ENCODE assay signal across 10 cellular contexts in the genomic region with DNA sequence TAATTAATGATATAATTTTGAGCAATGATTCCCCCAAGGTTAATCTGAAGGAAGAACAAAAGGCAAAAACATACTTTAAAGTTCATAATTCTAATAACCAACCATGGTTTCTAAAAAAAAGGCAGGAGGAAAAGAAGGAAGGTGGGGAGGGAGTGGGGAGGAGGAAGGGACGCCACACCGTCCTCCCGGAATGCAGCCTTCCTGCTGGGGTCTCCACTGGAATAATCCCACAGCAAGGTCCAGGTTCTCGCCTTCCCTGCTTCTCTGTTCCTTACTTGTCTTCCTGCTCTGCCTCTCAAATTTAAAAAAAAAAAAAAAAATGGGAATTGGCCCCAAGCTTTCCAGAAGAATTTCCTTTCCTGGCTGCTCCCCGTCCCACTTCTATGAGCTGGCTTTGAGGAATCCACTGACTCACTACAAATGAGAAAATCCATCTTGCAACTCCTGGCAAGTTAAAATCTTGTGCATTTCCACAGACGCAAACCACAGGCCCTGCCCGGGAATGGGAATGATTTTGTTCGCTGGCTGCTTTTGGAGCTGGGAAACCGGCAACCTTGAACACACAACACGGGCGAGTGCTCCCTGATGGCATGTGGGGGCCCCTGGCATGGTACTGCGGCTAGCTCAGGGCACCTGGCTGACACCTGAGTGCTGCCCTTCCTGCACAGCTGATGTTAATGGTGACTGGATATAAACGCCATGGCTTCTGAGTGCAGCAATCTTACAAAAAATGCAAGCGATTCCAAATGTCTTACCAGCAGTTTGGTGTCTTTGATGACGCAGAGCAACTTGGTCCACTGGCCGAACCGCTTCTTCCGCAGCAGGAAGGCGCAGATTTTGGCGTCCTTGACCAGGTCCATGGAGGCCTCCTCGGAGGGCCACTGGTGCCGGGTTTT.
DNase-seq lines count a peak whose midpoint lies in the region; ATAC-seq and TF ChIP-seq lines count a peak whose summit lies in the region.
"Had no signal": no experiment of that assay in that cellular context is flagged by ENCODE, and none has a peak within 500 bp of the region (broad histone marks: within the 10 kb centered on the region; RNA-seq: fewer than 3 reads in every experiment).

No MANE protein-coding gene starts in this region.

- no peaks in the 10 kb centered on the region for H3K9me3 ChIP-seq in PC-9 (ENCODE audit: insufficient read depth, low read depth)
- H3K9me3 ChIP-seq in esophagus (ENCODE audit: control insufficient read depth in 2 of 2, insufficient read depth in 1 of 2, low read depth in 1 of 2, low read length in 1 of 2) = no peaks in the 10 kb centered on the region
- H3K9me3 ChIP-seq in muscle layer of colon (ENCODE audit: low read length) = no peaks in the 10 kb centered on the region
- H3K9me3 ChIP-seq: BLaER1 had no signal

- peaks cover 12% of the 10 kb centered on the region; the same call in 1 of the 2 replicates for H3K36me3 ChIP-seq in PC-9 (ENCODE audit: low read depth)
- peaks cover 0 to 4% of the 10 kb centered on the region in 2 donors for H3K36me3 ChIP-seq in esophagus (ENCODE audit: control insufficient read depth in 2 of 2, insufficient read depth in 2 of 2, low read length in 1 of 2)
- H3K36me3 ChIP-seq in muscle layer of colon (ENCODE audit: insufficient read depth, low read length) = peaks cover 7% of the 10 kb centered on the region
- no peaks in the 10 kb centered on the region; the same call in 1 of the 2 replicates for H3K36me3 ChIP-seq in H7 (replicated peaks; ENCODE audit: control insufficient read depth, insufficient read depth, low read length)

- no peaks in the 10 kb centered on the region for H3K9me2 ChIP-seq in PC-9 (ENCODE audit: insufficient read depth)

- intact Hi-C loops in PC-9 (cut with micrococcal nuclease; ENCODE audit: unreplicated experiment) = loop anchor here (1.0 to 2.0 kb wide), 3 partner anchors 30 to 130 kb away; no protein-coding TSS in a partner anchor

- H4K20me1 ChIP-seq in PC-9 (ENCODE audit: insufficient read depth) = no peaks in the 10 kb centered on the region

- peaks cover 45% of the 10 kb centered on the region for H3K79me2 ChIP-seq in PC-9 (ENCODE audit: low read depth)

- ATAC-seq in GM18873 (IDR thresholded peaks at IDR 0.05; ENCODE audit: low FRiP score, unreplicated experiment) = no peak

- BruUV-seq in PC-9 (replicated peaks; lab: Mats Ljungman, UMichigan) = TSS peak; percentile 87

- no peak overlapping the region for H2AFZ ChIP-seq in PC-9

- 49 to 60% methylated on average over 22 of the region's 22 CpGs for WGBS in esophagus, 2 donors

- peak overlapping the region; percentile 29; the same call in 1 of the 2 replicates for H3K4me3 ChIP-seq in PC-9
- H3K4me3 ChIP-seq in esophagus (ENCODE audit: low read depth in 1 of 2, low read length in 2 of 2) = no peak overlapping the region
- no peak overlapping the region for H3K4me3 ChIP-seq in muscle layer of colon (ENCODE audit: low read depth in 1 of 2, low read length in 2 of 2)
- no peak overlapping the region for H3K4me3 ChIP-seq in H7 (ENCODE audit: insufficient read depth, low read depth, low read length)
- H3K4me3 ChIP-seq: BLaER1 had no signal

- no peak for TF ChIP-seq CTCF in PC-9 (conservative IDR thresholded peaks at IDR 0.05)

- CTCF ChIA-PET in PC-9 (lab: Charles Lee) = interaction anchor here (0.6 kb wide), 2 partner anchors 14 to 138 kb away, joined by 3 to 4 read pairs; no protein-coding TSS in a partner anchor

- H3K27me3 ChIP-seq in PC-9 (ENCODE audit: insufficient read depth, low read depth) = no peaks in the 10 kb centered on the region
- H3K27me3 ChIP-seq in esophagus (ENCODE audit: control insufficient read depth in 1 of 2, insufficient read depth in 2 of 2, low read length in 2 of 2) = no peaks in the 10 kb centered on the region
- no peaks in the 10 kb centered on the region for H3K27me3 ChIP-seq in muscle layer of colon (ENCODE audit: control insufficient read depth in 1 of 2, insufficient read depth in 2 of 2, low read length in 2 of 2)
- H3K27me3 ChIP-seq in H7 (ENCODE audit: control insufficient read depth, insufficient read depth, low read length) = no peaks in the 10 kb centered on the region
- H3K27me3 ChIP-seq: BLaER1 had no signal

- POLR2A ChIA-PET in PC-9 (lab: Charles Lee; ENCODE audit: unreplicated experiment) = interaction anchor here (0.5 to 0.7 kb wide), 4 partner anchors 38 to 379 kb away, joined by 3 to 26 read pairs (median 13); no protein-coding TSS in a partner anchor

- H3K27ac ChIP-seq in PC-9 (peak overlapping the region; percentile 96), esophagus (ENCODE audit: low read depth in 2 of 2, low read length in 1 of 2) (peak overlapping the region; percentile 79 to 90), muscle layer of colon (ENCODE audit: low read depth, low read length) (peak overlapping the region; percentile 86)
- H3K27ac ChIP-seq: BLaER1 had no signal

- peak overlapping the region; percentile 76 for H3K4me2 ChIP-seq in PC-9
- H3K4me2 ChIP-seq: BLaER1 had no signal

- DNase-seq in 8988T (peak; percentile 36), PC-9 (peak; percentile 86 to 91), SKM-1 treated with dmso at 0.1 percent for 144 hours (lab: John Stamatoyannopoulos, UW; ENCODE audit: unreplicated experiment) (no peak), H7 (no peak), NOMO-1 (lab: John Stamatoyannopoulos, UW; ENCODE audit: unreplicated experiment in 2 of 2) (no peak)
- DNase-seq: NCI-H1436 had no signal

- H3K9ac ChIP-seq in muscle layer of colon (ENCODE audit: low read length) = peak overlapping the region; percentile 29
- H3K9ac ChIP-seq: BLaER1 had no signal

- peaks cover 46% of the 10 kb centered on the region for H3K4me1 ChIP-seq in PC-9 (replicated peaks; ENCODE audit: insufficient read depth)
- H3K4me1 ChIP-seq in esophagus (ENCODE audit: control insufficient read depth in 2 of 2, insufficient read depth in 2 of 2, low read length in 1 of 2) = peaks cover 0 to 7% of the 10 kb centered on the region in 2 donors
- peaks cover 29% of the 10 kb centered on the region for H3K4me1 ChIP-seq in muscle layer of colon (ENCODE audit: insufficient read depth, low read length)

- peaks cover 53% of the 10 kb centered on the region for H3F3A ChIP-seq in PC-9 (ENCODE audit: insufficient read depth, low read depth)

Comparison
In these comparisons a context has a peak if more than half of its experiments do, and no peak if none do; other contexts are left out.
1. DNase-seq: peak in 8988T (single experiment) and PC-9 (2 of 2); none in SKM-1 treated with dmso at 0.1 percent for 144 hours (single experiment), H7 (single experiment) and NOMO-1 (0 of 2).
2. Peak in every context shown above with its lines, with median percentiles within 50 percentile points of each other: H3K27ac ChIP-seq.